ENCODE assay signal across 8 cellular contexts in the genomic region with DNA sequence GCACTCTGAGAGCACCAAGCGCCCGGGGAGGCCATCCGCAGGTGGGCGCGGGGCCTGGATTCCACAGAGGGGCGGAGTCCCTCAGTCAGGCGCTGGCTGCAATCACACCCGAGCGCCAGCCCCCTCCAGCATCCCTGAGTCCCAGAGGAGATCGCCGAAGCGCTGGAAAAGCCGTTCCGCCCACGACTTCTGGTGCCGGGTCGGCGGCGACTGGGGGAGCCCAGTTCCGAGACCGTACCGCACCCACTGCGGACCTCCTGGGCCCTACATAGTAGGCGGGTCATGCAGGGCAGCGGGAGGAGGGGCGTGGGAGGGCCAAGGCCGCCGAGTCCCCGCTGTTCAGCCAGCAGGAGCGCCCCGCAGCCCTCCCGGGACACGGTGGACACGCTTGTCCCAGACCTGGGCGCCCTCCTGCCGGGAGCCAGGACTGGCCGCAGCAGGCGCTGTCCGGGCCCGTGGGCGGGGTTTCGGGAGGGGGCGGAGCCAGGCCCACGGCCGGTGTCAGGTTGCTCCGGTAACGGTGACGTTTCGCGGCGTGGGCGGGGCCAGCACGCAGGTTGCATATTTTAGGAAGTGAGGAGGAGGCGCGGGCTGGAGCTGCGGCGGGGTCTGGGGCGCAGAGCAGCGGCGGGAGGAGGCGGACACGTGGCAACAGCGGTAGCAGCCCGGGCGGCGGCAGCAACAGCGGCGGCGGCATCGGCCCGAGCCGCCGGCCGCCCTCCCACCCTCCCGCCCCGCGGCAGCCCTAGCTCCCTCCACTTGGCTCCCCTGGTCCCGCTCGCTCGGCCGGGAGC. TPM values are rescaled to one million over a fixed set of nuclear protein-coding genes. Genes with fewer than 3 reads are reported as not detected.
DNase-seq lines count a peak whose midpoint lies in the region; ATAC-seq and TF ChIP-seq lines count a peak whose summit lies in the region.

TSS of gene ATP1A1 (plus strand) at position 594 of the 794 bp plus-strand sequence. CDS start 268 bp downstream, outside the sequence.

- peaks cover 36% of the 10 kb centered on the region for H3K4me1 Mint-ChIP-seq in type B pancreatic cell (ENCODE audit: unreplicated experiment)

- intact Hi-C loops in adrenal gland (cut with DNase I) (no loop called here), heart left ventricle (cut with DNase I) (loop anchor here in 7 of 10 donors (5.0 to 10.0 kb wide), 6 partner anchors 44 to 221 kb away; partner anchors contain the start of gene CD58 (in 2 of the 7)), posterior cingulate gyrus (cut with DNase I) (loop anchor here (1.0 kb wide), 1 partner anchor 205 kb away; no protein-coding TSS in a partner anchor)

- TF ChIP-seq CTCF in adrenal gland (IDR thresholded peaks at IDR 0.05) (no peak), heart left ventricle (IDR thresholded peaks at IDR 0.05) (peak in 3 of 12 donors; percentile 9 to 38 (median 36)), type B pancreatic cell (conservative IDR thresholded peaks at IDR 0.05) (no peak)

- H3K36me3 Mint-ChIP-seq in type B pancreatic cell = no peaks in the 10 kb centered on the region

- H3K4me1 ChIP-seq in adrenal gland (replicated peaks in 1 of 2) (peaks cover 30 to 35% of the 10 kb centered on the region in 2 donors), heart left ventricle (peaks cover 0 to 49% (median 40%) of the 10 kb centered on the region in 12 donors)

- H3K27ac ChIP-seq in adrenal gland (peak within 1 kb of the TSS; percentile 15 to 97 (median 87)), heart left ventricle (peak within 1 kb of the TSS; percentile 89 to 99 (median 97))

- TF ChIP-seq POLR2A in adrenal gland (IDR thresholded peaks at IDR 0.05) = peak; percentile 76 to 97
- TF ChIP-seq POLR2A in heart left ventricle (IDR thresholded peaks at IDR 0.05) = peak; percentile 99 to 100

- H3K27me3 Mint-ChIP-seq in type B pancreatic cell = no peaks in the 10 kb centered on the region

- peak within 1 kb of the TSS; percentile 97 for H3K4me3 Mint-ChIP-seq in type B pancreatic cell

- WGBS in adrenal gland, 4 donors = 2 to 3% (median 2%) methylated on average over 36 to 81 of the region's 81 CpGs
- WGBS in heart left ventricle, 4 donors = 0 to 4% (median 1%) methylated on average over 31 to 81 of the region's 81 CpGs

- H3K27me3 ChIP-seq in adrenal gland (no peaks in the 10 kb centered on the region), heart left ventricle (no peaks in the 10 kb centered on the region)

- H3K9me3 Mint-ChIP-seq in type B pancreatic cell = no peaks in the 10 kb centered on the region

- H3K4me3 ChIP-seq in adrenal gland (peak within 1 kb of the TSS; percentile 53 to 98 (median 84)), heart left ventricle (peak within 1 kb of the TSS; percentile 73 to 95 (median 88))

- DNase-seq in NCI-H146 treated with DMSO at 0.1 percent for 48 hours (lab: John Stamatoyannopoulos, UW; ENCODE audit: unreplicated experiment) (peak; percentile 79), T-helper 1 cell (peak; percentile 94 to 98 (median 96)), adrenal gland (peak; percentile 96 to 99 (median 98)), heart left ventricle (peak; percentile 97 to 99 (median 98)), posterior cingulate gyrus (peak; percentile 94 to 100 (median 98)), type B pancreatic cell (ENCODE audit: extremely low spot score, unreplicated experiment) (peak; percentile 99)

- H3K9me3 ChIP-seq in adrenal gland (replicated peaks in 1 of 3) = no peaks in the 10 kb centered on the region
- H3K9me3 ChIP-seq in heart left ventricle = no peaks in the 10 kb centered on the region

- ATAC-seq in GM18498 (IDR thresholded peaks at IDR 0.05; ENCODE audit: unreplicated experiment) = peak; percentile 74
- peak; percentile 64 for ATAC-seq in HG02885 (IDR thresholded peaks at IDR 0.05; ENCODE audit: poor library complexity, unreplicated experiment)
- peak; percentile 76 to 89 (median 83) for ATAC-seq in heart left ventricle

- peak within 1 kb of the TSS; percentile 100 for H3K27ac Mint-ChIP-seq in type B pancreatic cell

- H3K36me3 ChIP-seq in adrenal gland (replicated peaks in 1 of 2) (no peaks in the 10 kb centered on the region), heart left ventricle (no peaks in the 10 kb centered on the region)

RNA-seq across cellular contexts. Expression of gene ATP1A1, which starts in this region (rescaled TPM):
- total RNA-seq in adrenal gland (100 to 1,000 TPM; 188 to 377 (median 222) TPM), heart left ventricle (100 to 1,000 TPM; 175 to 436 (median 241) TPM), type B pancreatic cell (ENCODE audit: low replicate concordance) (374 and 695 TPM in 2 replicates)
- polyA plus RNA-seq in adrenal gland (100 to 1,000 TPM in 2 of 3 donors, 10 to 100 TPM in 1; 60.7 to 336 (median 109) TPM), heart left ventricle (100 to 1,000 TPM; 115 to 896 TPM)

Comparison
In these comparisons a context has a peak if more than half of its experiments do, and no peak if none do; other contexts are left out.
1. Peak in every context shown above with its lines: DNase-seq, ATAC-seq, H3K4me3 ChIP-seq and H3K27ac ChIP-seq.
2. intact Hi-C loops: an anchor here in heart left ventricle (5.0 to 10.0 kb wide) and posterior cingulate gyrus (1.0 kb wide); none called in adrenal gland.